Comparison of ENCODE assay signal across 14 cellular contexts in the genomic region with DNA sequence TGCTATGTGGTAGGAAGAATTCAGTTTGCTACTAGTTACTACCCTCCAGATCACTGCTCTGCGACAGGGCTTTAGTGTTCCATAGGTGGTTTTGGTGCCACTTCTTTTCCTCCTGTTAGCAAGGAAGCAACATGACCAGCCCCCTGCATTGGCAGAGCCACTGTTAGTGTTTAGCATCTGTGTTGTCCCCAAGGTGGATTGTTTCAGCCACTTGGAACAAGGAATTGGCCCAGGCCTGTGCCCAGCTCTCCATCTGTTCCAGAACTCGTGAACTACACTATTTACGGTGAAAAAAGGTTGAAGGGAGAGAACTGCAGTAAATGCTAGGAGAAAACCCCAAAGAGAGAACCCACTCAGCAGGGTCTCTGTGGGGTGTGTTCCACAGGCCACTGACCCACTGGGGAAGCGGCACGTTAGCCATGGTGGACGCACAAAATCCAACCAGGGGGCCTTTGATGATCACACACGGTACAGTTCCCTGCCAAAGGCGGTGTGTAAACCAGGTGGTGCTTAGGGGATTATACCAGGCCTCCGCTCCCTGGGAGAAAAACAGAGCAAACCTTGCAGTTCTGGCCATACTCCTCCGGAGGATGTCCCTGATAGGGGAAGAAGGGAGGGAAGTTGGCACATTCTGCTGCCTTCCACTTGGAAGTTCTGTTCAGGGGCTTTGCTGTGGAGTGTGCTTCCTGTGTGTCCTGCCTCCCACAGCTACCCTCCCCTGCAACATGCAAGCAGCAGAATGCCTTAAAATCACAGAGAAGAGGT.
"Had no signal": no experiment of that assay in that cellular context is flagged by ENCODE, and none has a peak within 500 bp of the region (broad histone marks: within the 10 kb centered on the region; RNA-seq: fewer than 3 reads in every experiment).

No MANE protein-coding gene starts in this region.

- H3K36me3 ChIP-seq: right lobe of liver, spleen, upper lobe of left lung had no signal

- ATAC-seq: activated CD8-positive, alpha-beta T cell treated with anti-CD3 and anti-CD28 coated beads, Interleukin-2, amount 10 ng/mL, durations not matched to agents 7 days and 5 days; esophagus mucosa; left colon; psoas muscle; right lobe of liver; stimulated activated memory B cell treated with anti-CD40 and anti-IgM and Interleukin-4, amounts not matched to agents 10 μg/mL and 1 μg/mL and 100 μg/mL, for 72 hours had no signal

- H3K27me3 ChIP-seq: right lobe of liver, spleen, upper lobe of left lung had no signal

- H3K4me1 Mint-ChIP-seq: naive B cell; stimulated activated memory B cell treated with anti-CD40 and anti-IgM and Interleukin-4, amounts not matched to agents 10 μg/mL and 1 μg/mL and 100 μg/mL, for 72 hours had no signal

- H3K27ac ChIP-seq: psoas muscle, right lobe of liver, spleen, upper lobe of left lung had no signal

- DNase-seq: activated CD8-positive, alpha-beta T cell treated with anti-CD3 and anti-CD28 coated beads, Interleukin-2, amount 10 ng/mL, durations not matched to agents 7 days and 5 days; activated naive CD4-positive, alpha-beta T cell treated with anti-CD3 and anti-CD28 coated beads for 36 hours; dermis blood vessel endothelial cell; left colon; naive B cell; psoas muscle; right lobe of liver; spleen; stimulated activated CD4-positive, alpha-beta T cell treated with anti-CD3 and anti-CD28 coated beads, Interleukin-1b, Interleukin-23, amount 100 ng/mL, for 48 hours; upper lobe of left lung had no signal

- H3K36me3 Mint-ChIP-seq: naive B cell had no signal

- H3K27ac Mint-ChIP-seq: activated CD8-positive, alpha-beta T cell treated with anti-CD3 and anti-CD28 coated beads, Interleukin-2, amount 10 ng/mL, durations not matched to agents 7 days and 5 days; activated naive CD4-positive, alpha-beta T cell treated with anti-CD3 and anti-CD28 coated beads for 36 hours; naive B cell; stimulated activated memory B cell treated with anti-CD40 and anti-IgM and Interleukin-4, amounts not matched to agents 10 μg/mL and 1 μg/mL and 100 μg/mL, for 72 hours; T-helper 2 cell treated with Interferon-gamma antibody and Interleukin-4, amounts not matched to agents 5 μg/mL and 100 μg/mL, for 36 hours had no signal

- H3K9me3 ChIP-seq: psoas muscle, right lobe of liver, spleen, upper lobe of left lung had no signal

- H3K4me3 ChIP-seq: lung, psoas muscle, right lobe of liver, spleen, upper lobe of left lung had no signal

- H3K9me3 Mint-ChIP-seq: activated naive CD4-positive, alpha-beta T cell treated with anti-CD3 and anti-CD28 coated beads for 36 hours; naive B cell; T-helper 2 cell treated with Interferon-gamma antibody and Interleukin-4, amounts not matched to agents 5 μg/mL and 100 μg/mL, for 36 hours had no signal

- H3K4me3 Mint-ChIP-seq: activated CD8-positive, alpha-beta T cell treated with anti-CD3 and anti-CD28 coated beads, Interleukin-2, amount 10 ng/mL, durations not matched to agents 7 days and 5 days; activated naive CD4-positive, alpha-beta T cell treated with anti-CD3 and anti-CD28 coated beads for 36 hours; naive B cell; stimulated activated memory B cell treated with anti-CD40 and anti-IgM and Interleukin-4, amounts not matched to agents 10 μg/mL and 1 μg/mL and 100 μg/mL, for 72 hours; T-helper 2 cell treated with Interferon-gamma antibody and Interleukin-4, amounts not matched to agents 5 μg/mL and 100 μg/mL, for 36 hours had no signal

- H3K27me3 Mint-ChIP-seq: naive B cell; stimulated activated memory B cell treated with anti-CD40 and anti-IgM and Interleukin-4, amounts not matched to agents 10 μg/mL and 1 μg/mL and 100 μg/mL, for 72 hours had no signal

- H3K4me1 ChIP-seq: spleen had no signal
